Comparison of ENCODE assay signal across 10 cellular contexts in genomic region chr21:28832013-28832714, GRCh38.
DNase-seq lines count a peak whose midpoint lies in the region; ATAC-seq and TF ChIP-seq lines count a peak whose summit lies in the region.
"Had no signal": no experiment of that assay in that cellular context is flagged by ENCODE, and none has a peak within 500 bp of the region (broad histone marks: within the 10 kb centered on the region; RNA-seq: fewer than 3 reads in every experiment).

No MANE protein-coding gene starts in this region.

- H3K36me3 Mint-ChIP-seq in T-helper 2 cell treated with Interferon-gamma antibody and Interleukin-4, amounts not matched to agents 5 μg/mL and 100 μg/mL, for 36 hours (ENCODE audit: low read depth) = peaks cover 37% of the 10 kb centered on the region
- H3K36me3 Mint-ChIP-seq: stimulated activated memory B cell treated with anti-CD40 and anti-IgM and Interleukin-4, amounts not matched to agents 10 μg/mL and 1 μg/mL and 100 μg/mL, for 72 hours had no signal

- TF ChIP-seq POLR2A in thyroid gland (IDR thresholded peaks at IDR 0.05) = no peak

- TF ChIP-seq CTCF in fibroblast of the aortic adventitia (IDR thresholded peaks at IDR 0.05; ENCODE audit: insufficient read depth, low read length) (no peak), thyroid gland (IDR thresholded peaks at IDR 0.05) (no peak)

- intact Hi-C loops in thyroid gland (cut with DNase I) = no loop called here

- WGBS in thyroid gland, 2 donors = 63 to 66% methylated on average over 1 of the region's 1 CpG

- H3K27ac Mint-ChIP-seq in T-helper 2 cell treated with Interferon-gamma antibody and Interleukin-4, amounts not matched to agents 5 μg/mL and 100 μg/mL, for 36 hours = peak overlapping the region; percentile 86
- H3K27ac Mint-ChIP-seq: stimulated activated memory B cell treated with anti-CD40 and anti-IgM and Interleukin-4, amounts not matched to agents 10 μg/mL and 1 μg/mL and 100 μg/mL, for 72 hours had no signal

- no peaks in the 10 kb centered on the region for H3K27me3 ChIP-seq in thyroid gland
- H3K27me3 ChIP-seq: heart right ventricle had no signal

- peak; percentile 54 for DNase-seq in A172 (ENCODE audit: low spot score)
- peak; percentile 73 for DNase-seq in H4 (ENCODE audit: low spot score)
- DNase-seq in T-helper 2 cell treated with Interferon-gamma antibody and Interleukin-4, amounts not matched to agents 5 μg/mL and 100 μg/mL, for 36 hours (ENCODE audit: low spot score) = peak; percentile 41
- peak; percentile 15 for DNase-seq in fibroblast of the aortic adventitia (ENCODE audit: low read depth)
- DNase-seq in NCI-H524 treated with DMSO at 0.1 percent for 48 hours (lab: John Stamatoyannopoulos, UW) = no peak
- no peak for DNase-seq in AG08396 (ENCODE audit: low spot score)
- DNase-seq in thyroid gland = no peak
- DNase-seq: heart right ventricle had no signal

- peak overlapping the region; percentile 68 for H3K4me3 Mint-ChIP-seq in T-helper 2 cell treated with Interferon-gamma antibody and Interleukin-4, amounts not matched to agents 5 μg/mL and 100 μg/mL, for 36 hours
- H3K4me3 Mint-ChIP-seq: stimulated activated memory B cell treated with anti-CD40 and anti-IgM and Interleukin-4, amounts not matched to agents 10 μg/mL and 1 μg/mL and 100 μg/mL, for 72 hours had no signal

- H3K36me3 ChIP-seq in thyroid gland = no peaks in the 10 kb centered on the region
- H3K36me3 ChIP-seq: heart right ventricle had no signal

- no peak overlapping the region for H3K27ac ChIP-seq in thyroid gland

- H3K9me3 ChIP-seq in thyroid gland = no peaks in the 10 kb centered on the region
- H3K9me3 ChIP-seq: heart right ventricle had no signal

- peaks cover 62% of the 10 kb centered on the region for H3K4me1 Mint-ChIP-seq in T-helper 2 cell treated with Interferon-gamma antibody and Interleukin-4, amounts not matched to agents 5 μg/mL and 100 μg/mL, for 36 hours (ENCODE audit: low read depth)

- H3K4me1 ChIP-seq in thyroid gland = no peaks in the 10 kb centered on the region

- ATAC-seq in GM18868 (IDR thresholded peaks at IDR 0.05; ENCODE audit: unreplicated experiment) = no peak
- ATAC-seq: heart right ventricle; stimulated activated memory B cell treated with anti-CD40 and anti-IgM and Interleukin-4, amounts not matched to agents 10 μg/mL and 1 μg/mL and 100 μg/mL, for 72 hours had no signal

- H3K9me3 Mint-ChIP-seq in T-helper 2 cell treated with Interferon-gamma antibody and Interleukin-4, amounts not matched to agents 5 μg/mL and 100 μg/mL, for 36 hours = peaks cover 5% of the 10 kb centered on the region
- H3K9me3 Mint-ChIP-seq: stimulated activated memory B cell treated with anti-CD40 and anti-IgM and Interleukin-4, amounts not matched to agents 10 μg/mL and 1 μg/mL and 100 μg/mL, for 72 hours had no signal

- no peak overlapping the region for H3K4me3 ChIP-seq in fibroblast of the aortic adventitia (ENCODE audit: low read depth, low read length)
- H3K4me3 ChIP-seq in thyroid gland (replicated peaks in 1 of 3) = no peak overlapping the region
- H3K4me3 ChIP-seq: heart right ventricle had no signal

- peaks cover 3% of the 10 kb centered on the region for H3K27me3 Mint-ChIP-seq in T-helper 2 cell treated with Interferon-gamma antibody and Interleukin-4, amounts not matched to agents 5 μg/mL and 100 μg/mL, for 36 hours (ENCODE audit: low read depth)

Comparison
In these comparisons a context has a peak if more than half of its experiments do, and no peak if none do; other contexts are left out.
1. DNase-seq: peak in A172 (single experiment), H4 (single experiment), T-helper 2 cell treated with Interferon-gamma antibody and Interleukin-4, amounts not matched to agents 5 μg/mL and 100 μg/mL, for 36 hours (single experiment) and fibroblast of the aortic adventitia (single experiment); none in NCI-H524 treated with DMSO at 0.1 percent for 48 hours (single experiment), AG08396 (single experiment) and thyroid gland (0 of 2).